In the genomic region with DNA sequence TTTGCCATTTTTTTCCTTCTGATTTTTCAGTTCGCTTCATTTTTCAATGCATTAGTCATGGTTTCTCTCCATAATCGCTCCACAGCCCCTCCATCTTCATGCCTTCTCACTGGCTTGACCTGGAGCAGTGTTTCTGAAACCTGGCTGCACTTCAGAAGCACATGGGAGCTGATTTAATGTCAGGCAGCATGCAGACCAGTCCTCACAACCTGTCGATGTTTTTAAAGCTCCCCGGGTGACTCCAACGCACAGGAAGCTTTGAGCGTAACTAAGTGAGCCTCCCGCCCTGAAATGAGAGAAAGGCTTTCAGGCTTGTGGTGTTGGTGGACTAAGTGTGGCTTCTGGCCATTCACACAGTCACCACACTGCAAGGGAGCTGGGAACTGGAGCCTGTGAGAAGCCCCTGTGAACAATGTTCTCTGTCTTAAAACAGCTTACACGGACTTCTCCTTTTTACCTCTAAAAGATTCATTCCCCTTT, we compare ENCODE assay signal across 9 cellular contexts. TPM values are rescaled to one million over a fixed set of nuclear protein-coding genes. Genes with fewer than 3 reads are reported as not detected.
DNase-seq lines count a peak whose midpoint lies in the region; ATAC-seq and TF ChIP-seq lines count a peak whose summit lies in the region.
"Had no signal": no experiment of that assay in that cellular context is flagged by ENCODE, and none has a peak within 500 bp of the region (broad histone marks: within the 10 kb centered on the region; RNA-seq: fewer than 3 reads in every experiment).

No MANE protein-coding gene starts in this region.

- intact Hi-C loops in prostate gland (cut with DNase I): no loop called here

- no peak for ATAC-seq in HG02642 (IDR thresholded peaks at IDR 0.05; ENCODE audit: poor library complexity, unreplicated experiment)
- ATAC-seq in GM19467 (IDR thresholded peaks at IDR 0.05; ENCODE audit: unreplicated experiment): no peak

- no peaks in the 10 kb centered on the region for H3K36me3 ChIP-seq in BE2C
- H3K36me3 ChIP-seq in kidney epithelial cell (ENCODE audit: control insufficient read depth, insufficient read depth, low read length): no peaks in the 10 kb centered on the region
- H3K36me3 ChIP-seq in prostate gland: no peaks in the 10 kb centered on the region

- 14% methylated on average over 8 of the region's 8 CpGs for WGBS in prostate gland

- TF ChIP-seq POLR2A in prostate gland (IDR thresholded peaks at IDR 0.05): no peak

- CTCF ChIA-PET in HEK293T (lab: Yijun Ruan, JAX): no interaction called here

- no peak overlapping the region for H3K27ac ChIP-seq in prostate gland
- H3K27ac ChIP-seq: epithelial cell of prostate had no signal

- no peak for DNase-seq in BE2C
- peak; percentile 35 for DNase-seq in HEK293T (ENCODE audit: extremely low spot score)
- peak; percentile 48 for DNase-seq in UCSD-AML1 (lab: John Stamatoyannopoulos, UW; ENCODE audit: unreplicated experiment)
- peak; percentile 16 for DNase-seq in kidney epithelial cell (ENCODE audit: low read depth)
- no peak for DNase-seq in prostate gland (ENCODE audit: low spot score)
- no peak for DNase-seq in NCI-H187 treated with DMSO at 0.1 percent for 48 hours (lab: John Stamatoyannopoulos, UW)

- POLR2A ChIA-PET in HEK293T (lab: Yijun Ruan, JAX): interaction anchor here (0.6 to 2.2 kb wide), 5 partner anchors 8 to 235 kb away, joined by 3 to 9 read pairs (median 4); a partner anchor contains a TSS

- H3K9me3 ChIP-seq in BE2C (no peaks in the 10 kb centered on the region), prostate gland (no peaks in the 10 kb centered on the region)

- no peak for TF ChIP-seq CTCF in BE2C (IDR thresholded peaks at IDR 0.05; ENCODE audit: low read depth, low read length)
- no peak for TF ChIP-seq CTCF in kidney epithelial cell (IDR thresholded peaks at IDR 0.05; ENCODE audit: insufficient read depth, low read length, poor library complexity, severe bottlenecking)
- no peak for TF ChIP-seq CTCF in prostate gland (IDR thresholded peaks at IDR 0.05)

- H3K27me3 ChIP-seq in BE2C (no peaks in the 10 kb centered on the region), kidney epithelial cell (ENCODE audit: control insufficient read depth, insufficient read depth, low read length) (no peaks in the 10 kb centered on the region), prostate gland (replicated peaks; ENCODE audit: insufficient read depth) (no peaks in the 10 kb centered on the region)

- H3K4me1 ChIP-seq in BE2C (no peaks in the 10 kb centered on the region), prostate gland (replicated peaks) (no peaks in the 10 kb centered on the region)

- peak overlapping the region; percentile 24 for H3K4me3 ChIP-seq in BE2C (ENCODE audit: low read depth, low read length)
- H3K4me3 ChIP-seq in kidney epithelial cell (ENCODE audit: low read depth, low read length): no peak overlapping the region
- H3K4me3 ChIP-seq in prostate gland: no peak overlapping the region

TF ChIP-seq in HEK293T, 16 proteins besides CTCF, POLR2A, EP300 and RAD21:
- TF ChIP-seq LEF1 (IDR thresholded peaks at IDR 0.05; ENCODE audit: borderline replicate concordance) (no peak), CTBP1 (IDR thresholded peaks at IDR 0.05; ENCODE audit: borderline replicate concordance) (no peak), L3MBTL2 (conservative IDR thresholded peaks at IDR 0.05) (peak; percentile 64)

RNA-seq across cellular contexts. Expression of a gene that starts 16.8 kb away (rescaled TPM):
- 18.1 TPM for polyA plus RNA-seq in BE2C (2012; ENCODE audit: insufficient read depth, insufficient read length, low read depth)
- total RNA-seq in kidney epithelial cell: 40.0 and 42.5 TPM in 2 replicates
- total RNA-seq in prostate gland: 10 to 100 TPM; 44.1 to 56.9 TPM

RNA-seq across cellular contexts. Expression of a gene that starts 31.7 kb away (rescaled TPM):
- 2.6 TPM for polyA plus RNA-seq in BE2C (2012; ENCODE audit: insufficient read depth, insufficient read length, low read depth)
- total RNA-seq in kidney epithelial cell (6.2 and 8.6 TPM in 2 replicates), prostate gland (10 to 100 TPM; 11.0 to 19.1 TPM)

RNA-seq across cellular contexts. Expression of a gene that starts 31.9 kb away (rescaled TPM):
- 19.6 TPM for polyA plus RNA-seq in BE2C (2012; ENCODE audit: insufficient read depth, insufficient read length, low read depth)
- total RNA-seq in kidney epithelial cell: 31.3 and 32.3 TPM in 2 replicates
- 10 to 100 TPM; 17.7 to 30.5 TPM for total RNA-seq in prostate gland

RNA-seq across cellular contexts. Expression of a gene that starts 37.7 kb away (rescaled TPM):
- 0.25 TPM for polyA plus RNA-seq in BE2C (2012; ENCODE audit: insufficient read depth, insufficient read length, low read depth)
- total RNA-seq in kidney epithelial cell (0.21 and 0.33 TPM in 2 replicates), prostate gland (1 to 10 TPM in 1 of 2 donors, under 1 TPM in 1; 0.32 to 8.3 TPM)

Comparison
In these comparisons a context has a peak if more than half of its experiments do, and no peak if none do; other contexts are left out.
1. DNase-seq: peak in HEK293T (single experiment), UCSD-AML1 (single experiment) and kidney epithelial cell (single experiment); none in BE2C (single experiment), prostate gland (single experiment) and NCI-H187 treated with DMSO at 0.1 percent for 48 hours (single experiment).